ENCODE assay signal across 8 cellular contexts in genomic region chr10:98415710-98416077, GRCh38. TPM values are rescaled to one million over a fixed set of nuclear protein-coding genes. Genes with fewer than 3 reads are reported as not detected.
A peak's percentile ranks its signal among the peaks of the same experiment; 100 is the strongest.
DNase-seq lines count a peak whose midpoint lies in the region; ATAC-seq and TF ChIP-seq lines count a peak whose summit lies in the region.

No MANE protein-coding gene starts in this region.

- H3K36me3 Mint-ChIP-seq in activated CD4-positive, alpha-beta T cell treated with anti-CD3 and anti-CD28 coated beads, Interleukin-2, amount 10 ng/mL, durations not matched to agents 7 days and 5 days (ENCODE audit: low read depth), result peaks cover 10% of the 10 kb centered on the region
- peaks cover 46% of the 10 kb centered on the region for H3K36me3 Mint-ChIP-seq in activated B cell treated with CpG ODN at 0.5 μM for 24 hours (ENCODE audit: low read depth)

- H3K9me3 Mint-ChIP-seq in activated CD4-positive, alpha-beta T cell treated with anti-CD3 and anti-CD28 coated beads, Interleukin-2, amount 10 ng/mL, durations not matched to agents 7 days and 5 days, result no peaks in the 10 kb centered on the region
- no peaks in the 10 kb centered on the region for H3K9me3 Mint-ChIP-seq in activated B cell treated with CpG ODN at 0.5 μM for 24 hours

- ATAC-seq in activated B cell treated with CpG ODN at 0.5 μM for 24 hours (ENCODE audit: low read depth), result no peak
- ATAC-seq in right cardiac atrium, result peak in 1 of 2 donors; percentile 12
- no peak for ATAC-seq in HG02973 (IDR thresholded peaks at IDR 0.05; ENCODE audit: unreplicated experiment)

- peak overlapping the region; percentile 15 for H3K27ac ChIP-seq in right cardiac atrium (ENCODE audit: low read length)
- H3K27ac ChIP-seq in subcutaneous abdominal adipose tissue (ENCODE audit: low read depth, low read length), result peak overlapping the region; percentile 69

- peak overlapping the region; percentile 89 for H3K27ac Mint-ChIP-seq in activated CD4-positive, alpha-beta T cell treated with anti-CD3 and anti-CD28 coated beads, Interleukin-2, amount 10 ng/mL, durations not matched to agents 7 days and 5 days
- no peak overlapping the region for H3K27ac Mint-ChIP-seq in activated B cell treated with CpG ODN at 0.5 μM for 24 hours

- H3K4me1 ChIP-seq in right cardiac atrium (ENCODE audit: control insufficient read depth, insufficient read depth, low read length), result peaks cover 2% of the 10 kb centered on the region
- H3K4me1 ChIP-seq in subcutaneous abdominal adipose tissue (ENCODE audit: control insufficient read depth in 5 of 5, insufficient read depth in 5 of 5, low read length in 5 of 5), result peaks cover 6 to 41% (median 30%) of the 10 kb centered on the region in 5 donors

- H3K9me3 ChIP-seq in right cardiac atrium (ENCODE audit: control insufficient read depth, low read length) (no peaks in the 10 kb centered on the region), subcutaneous abdominal adipose tissue (ENCODE audit: control insufficient read depth in 5 of 5, low read length in 5 of 5) (no peaks in the 10 kb centered on the region)

- no peak for DNase-seq in activated CD4-positive, alpha-beta T cell treated with anti-CD3 and anti-CD28 coated beads, Interleukin-2, amount 10 ng/mL, durations not matched to agents 7 days and 5 days
- DNase-seq in activated CD4-positive, alpha-beta T cell treated with anti-CD3 and anti-CD28 coated beads for 1 hour, result no peak
- no peak for DNase-seq in activated B cell treated with CpG ODN at 0.5 μM for 24 hours
- DNase-seq in right cardiac atrium, result no peak
- no peak for DNase-seq in NCI-H1105 treated with DMSO at 0.1 percent for 48 hours (lab: John Stamatoyannopoulos, UW)
- no peak for DNase-seq in NCI-H2107 treated with DMSO at 0.1 percent for 48 hours (lab: John Stamatoyannopoulos, UW; ENCODE audit: unreplicated experiment)

- no peak overlapping the region for H3K4me3 Mint-ChIP-seq in activated CD4-positive, alpha-beta T cell treated with anti-CD3 and anti-CD28 coated beads, Interleukin-2, amount 10 ng/mL, durations not matched to agents 7 days and 5 days
- H3K4me3 Mint-ChIP-seq in activated B cell treated with CpG ODN at 0.5 μM for 24 hours, result peak overlapping the region; percentile 11

- CTCF ChIA-PET in activated CD4-positive, alpha-beta T cell treated with anti-CD3 and anti-CD28 coated beads, Interleukin-2, amount 10 ng/mL, durations not matched to agents 7 days and 5 days (lab: Charles Lee), result no interaction called here
- CTCF ChIA-PET in activated B cell treated with CpG ODN at 0.5 μM for 24 hours (lab: Charles Lee), result no interaction called here

- intact Hi-C loops in activated B cell treated with CpG ODN at 0.5 μM for 24 hours (cut with micrococcal nuclease) (no loop called here), right cardiac atrium (cut with DNase I) (no loop called here)

- H3K9ac ChIP-seq in subcutaneous abdominal adipose tissue (ENCODE audit: low read length in 5 of 5), result no peak overlapping the region

- no peak for TF ChIP-seq CTCF in activated B cell treated with CpG ODN at 0.5 μM for 24 hours (IDR thresholded peaks at IDR 0.05)

- WGBS in right cardiac atrium, result 54% methylated on average over 8 of the region's 8 CpGs

- peaks cover 0 to 50% (median 44%) of the 10 kb centered on the region in 5 donors for H3K36me3 ChIP-seq in subcutaneous abdominal adipose tissue (ENCODE audit: control insufficient read depth in 5 of 5, insufficient read depth in 5 of 5, low read length in 5 of 5)

- POLR2A ChIA-PET in activated CD4-positive, alpha-beta T cell treated with anti-CD3 and anti-CD28 coated beads, Interleukin-2, amount 10 ng/mL, durations not matched to agents 7 days and 5 days (lab: Charles Lee), result no interaction called here
- POLR2A ChIA-PET in activated B cell treated with CpG ODN at 0.5 μM for 24 hours (lab: Charles Lee), result no interaction called here

- no peaks in the 10 kb centered on the region for H3K27me3 Mint-ChIP-seq in activated CD4-positive, alpha-beta T cell treated with anti-CD3 and anti-CD28 coated beads, Interleukin-2, amount 10 ng/mL, durations not matched to agents 7 days and 5 days
- H3K27me3 Mint-ChIP-seq in activated B cell treated with CpG ODN at 0.5 μM for 24 hours, result no peaks in the 10 kb centered on the region

- H3K4me1 Mint-ChIP-seq in activated CD4-positive, alpha-beta T cell treated with anti-CD3 and anti-CD28 coated beads, Interleukin-2, amount 10 ng/mL, durations not matched to agents 7 days and 5 days, result peaks cover 15% of the 10 kb centered on the region
- H3K4me1 Mint-ChIP-seq in activated B cell treated with CpG ODN at 0.5 μM for 24 hours, result peaks cover 19% of the 10 kb centered on the region

- no peaks in the 10 kb centered on the region for H3K27me3 ChIP-seq in right cardiac atrium (ENCODE audit: control insufficient read depth, insufficient read depth)
- H3K27me3 ChIP-seq in subcutaneous abdominal adipose tissue (ENCODE audit: control insufficient read depth in 5 of 5, insufficient read depth in 4 of 5, low read length in 5 of 5), result no peaks in the 10 kb centered on the region

- H3K4me3 ChIP-seq in right cardiac atrium (ENCODE audit: low read length) (no peak overlapping the region), subcutaneous abdominal adipose tissue (ENCODE audit: low read depth in 1 of 5, low read length in 5 of 5) (no peak overlapping the region)

RNA-seq across cellular contexts. Expression of gene PYROXD2, which starts 0.7 kb away (rescaled TPM):
- 1 to 10 TPM; 6.2 to 10.0 TPM for total RNA-seq in activated CD4-positive, alpha-beta T cell treated with anti-CD3 and anti-CD28 coated beads, Interleukin-2, amount 10 ng/mL, durations not matched to agents 7 days and 5 days
- total RNA-seq in activated B cell treated with CpG ODN at 0.5 μM for 24 hours, result 11.4 and 12.9 TPM in 2 replicates
- 10 to 100 TPM in 1 of 4 donors, 1 to 10 TPM in 3; 5.3 to 10.8 (median 7.6) TPM for total RNA-seq in right cardiac atrium
- polyA plus RNA-seq in right cardiac atrium, result 7.9 TPM

RNA-seq across cellular contexts. Expression of gene HPS1, which starts 31.0 kb away (rescaled TPM):
- total RNA-seq in activated CD4-positive, alpha-beta T cell treated with anti-CD3 and anti-CD28 coated beads, Interleukin-2, amount 10 ng/mL, durations not matched to agents 7 days and 5 days, result 100 to 1,000 TPM in 1 of 2 experiments, 10 to 100 TPM in 1; 95.5 to 102 TPM
- total RNA-seq in activated B cell treated with CpG ODN at 0.5 μM for 24 hours (104 and 106 TPM in 2 replicates), right cardiac atrium (10 to 100 TPM; 28.1 to 34.6 (median 31.1) TPM)
- 25.5 TPM for polyA plus RNA-seq in right cardiac atrium
